Comparison of ENCODE assay signal across 12 cellular contexts in the genomic region with DNA sequence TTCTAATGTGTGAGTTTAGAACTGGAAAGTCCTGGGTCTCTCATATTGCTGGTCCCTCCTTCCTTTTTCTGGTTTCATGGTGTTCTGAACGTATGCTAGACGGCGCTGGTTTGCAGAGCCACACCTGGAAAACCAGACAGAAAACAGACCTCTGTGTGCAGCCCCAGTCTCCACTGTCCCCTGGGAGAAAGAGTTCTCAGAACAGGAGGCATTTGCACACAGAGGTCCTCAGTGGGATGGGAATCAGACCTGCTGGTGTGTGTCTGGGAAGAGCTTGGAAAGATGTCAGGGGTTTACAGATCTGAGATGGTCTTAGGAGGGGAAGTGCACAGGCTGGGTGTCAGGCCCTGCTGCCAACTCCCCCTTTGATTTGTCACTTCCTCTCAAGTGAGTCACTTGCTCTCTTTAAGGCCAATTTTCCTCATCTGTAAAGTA. TPM values are rescaled to one million over a fixed set of nuclear protein-coding genes. Genes with fewer than 3 reads are reported as not detected.
DNase-seq lines count a peak whose midpoint lies in the region; ATAC-seq, FAIRE-seq and TF ChIP-seq lines count a peak whose summit lies in the region.
"Had no signal": no experiment of that assay in that cellular context is flagged by ENCODE, and none has a peak within 500 bp of the region (broad histone marks: within the 10 kb centered on the region; RNA-seq: fewer than 3 reads in every experiment).

No MANE protein-coding gene starts in this region.

- TF ChIP-seq CTCF in heart left ventricle (IDR thresholded peaks at IDR 0.05) (no peak), OCI-LY1 (IDR thresholded peaks at IDR 0.05; ENCODE audit: low read length) (no peak; the same call in 1 of the 2 replicates), bronchial epithelial cell (IDR thresholded peaks at IDR 0.05; ENCODE audit: insufficient read depth, low read length, severe bottlenecking) (no peak), H9 (conservative IDR thresholded peaks at IDR 0.05) (no peak)

- intact Hi-C loops in heart left ventricle (cut with DNase I) = no loop called here
- intact Hi-C loops in Right ventricle myocardium inferior (cut with DNase I) = no loop called here

- H3K9me3 Mint-ChIP-seq in stimulated activated naive CD8-positive, alpha-beta T cell treated with anti-CD3 and anti-CD28 coated beads, Interleukin-15, amount 100 ng/mL, for 72 hours = peaks cover 18 to 27% of the 10 kb centered on the region in 2 donors
- H3K9me3 Mint-ChIP-seq in H9 = peaks cover 24 to 29% of the 10 kb centered on the region in 2 experiments

- no peak overlapping the region for H4K5ac ChIP-seq in H9 (ENCODE audit: insufficient read length, low read depth, low read length)

- no peak overlapping the region for H2AFZ ChIP-seq in OCI-LY1 (ENCODE audit: low read length)
- no peak overlapping the region for H2AFZ ChIP-seq in H9 (ENCODE audit: low read length)

- no peak overlapping the region for H3K18ac ChIP-seq in H9 (ENCODE audit: insufficient read length, low read depth, low read length)

- WGBS in heart left ventricle, 4 donors = 47 to 78% (median 68%) methylated on average over 3 of the region's 3 CpGs
- no CpG with 5 or more reads among the region's 3 CpGs for WGBS in H9 (ENCODE audit: extremely low coverage, insufficient read length, low lambda C conversion rate)

- H3K9me3 ChIP-seq in heart left ventricle (peaks cover 0 to 15% (median 8%) of the 10 kb centered on the region in 12 donors), OCI-LY1 (ENCODE audit: low read length) (peaks cover 14% of the 10 kb centered on the region), H9 (ENCODE audit: control insufficient read depth, low read depth, low read length) (peaks cover 4% of the 10 kb centered on the region)
- H3K9me3 ChIP-seq: thyroid gland had no signal

- no peak overlapping the region for H3K56ac ChIP-seq in H9 (ENCODE audit: insufficient read length, low read depth, low read length)

- peaks cover 12 to 24% (median 18%) of the 10 kb centered on the region in 3 experiments for H3K36me3 Mint-ChIP-seq in H9 (ENCODE audit: insufficient read depth in 1 of 3, low read depth in 3 of 3)

- H4K20me1 ChIP-seq in OCI-LY1 (ENCODE audit: insufficient read depth, low read length) = no peaks in the 10 kb centered on the region
- H4K20me1 ChIP-seq in H9 (ENCODE audit: control insufficient read depth, insufficient read depth, insufficient read length) = no peaks in the 10 kb centered on the region

- H3K9ac ChIP-seq in OCI-LY1 (ENCODE audit: low read length) = no peak overlapping the region
- H3K9ac ChIP-seq in H9 (ENCODE audit: extremely low read depth, insufficient read length, low read length) = no peak overlapping the region

- H3F3A ChIP-seq in OCI-LY1 (ENCODE audit: insufficient read depth, low read length) = peaks cover 16% of the 10 kb centered on the region; the same call in 1 of the 2 replicates

- no peaks in the 10 kb centered on the region for H3K79me1 ChIP-seq in H9 (ENCODE audit: insufficient read depth, low read depth, low read length, poor library complexity, severe bottlenecking)

- H2BK5ac ChIP-seq in H9 (ENCODE audit: insufficient read length, low read length) = no peak overlapping the region

- no peak overlapping the region for H3K4me3 ChIP-seq in heart left ventricle
- H3K4me3 ChIP-seq in OCI-LY1 (ENCODE audit: low read depth, low read length, poor library complexity, severe bottlenecking) = no peak overlapping the region
- no peak overlapping the region for H3K4me3 ChIP-seq in bronchial epithelial cell (ENCODE audit: low read depth, low read length)
- H3K4me3 ChIP-seq: heart right ventricle, thyroid gland had no signal

- ATAC-seq in heart left ventricle (peak in 3 of 4 donors; percentile 44 to 59 (median 46)), Right ventricle myocardium inferior (no peak)
- ATAC-seq in stimulated activated naive CD8-positive, alpha-beta T cell treated with anti-CD3 and anti-CD28 coated beads, Interleukin-15, amount 100 ng/mL, for 72 hours = peak; percentile 86
- ATAC-seq: HCT116 had no signal

- H3K4me1 ChIP-seq in heart left ventricle = peaks cover 0 to 18% (median 0%) of the 10 kb centered on the region in 12 donors
- H3K4me1 ChIP-seq in OCI-LY1 (ENCODE audit: insufficient read depth, low read length, severe bottlenecking) = peaks cover 43% of the 10 kb centered on the region
- H3K4me1 ChIP-seq in H9 (ENCODE audit: insufficient read depth, low read length) = no peaks in the 10 kb centered on the region
- H3K4me1 ChIP-seq: thyroid gland had no signal

- no peak overlapping the region for H2BK15ac ChIP-seq in H9 (ENCODE audit: low read depth, low read length)

- no peak overlapping the region for H2AK5ac ChIP-seq in H9 (ENCODE audit: insufficient read length, low read length)

- DNase-seq in heart left ventricle (no peak), Right ventricle myocardium inferior (ENCODE audit: missing footprints) (no peak), bronchial epithelial cell (ENCODE audit: low read depth) (peak; percentile 38), H9 (no peak), putamen (ENCODE audit: low spot score) (no peak)
- DNase-seq in stimulated activated naive CD8-positive, alpha-beta T cell treated with anti-CD3 and anti-CD28 coated beads, Interleukin-15, amount 100 ng/mL, for 72 hours = no peak
- DNase-seq in stimulated activated naive CD4-positive, alpha-beta T cell (lab: John Stamatoyannopoulos, UW) = no peak
- DNase-seq: heart right ventricle, thyroid gland had no signal

- H3K9me2 ChIP-seq in OCI-LY1 (ENCODE audit: low read depth, low read length) = no peaks in the 10 kb centered on the region

- H3K27me3 Mint-ChIP-seq in stimulated activated naive CD8-positive, alpha-beta T cell treated with anti-CD3 and anti-CD28 coated beads, Interleukin-15, amount 100 ng/mL, for 72 hours = no peaks in the 10 kb centered on the region
- peaks cover 5% of the 10 kb centered on the region for H3K27me3 Mint-ChIP-seq in H9 (ENCODE audit: low read depth)

- H3K27ac Mint-ChIP-seq in stimulated activated naive CD8-positive, alpha-beta T cell treated with anti-CD3 and anti-CD28 coated beads, Interleukin-15, amount 100 ng/mL, for 72 hours = peak overlapping the region; percentile 93 to 95
- no peak overlapping the region for H3K27ac Mint-ChIP-seq in H9

- no peak overlapping the region for H2BK120ac ChIP-seq in H9 (ENCODE audit: low read depth, low read length, poor library complexity, severe bottlenecking)

- no peak overlapping the region for H3K27ac ChIP-seq in heart left ventricle
- H3K27ac ChIP-seq in OCI-LY1 (ENCODE audit: low read depth, low read length, poor library complexity, severe bottlenecking) = peak overlapping the region; percentile 54
- H3K27ac ChIP-seq in H9 (ENCODE audit: insufficient read length, low read depth, low read length) = no peak overlapping the region
- H3K27ac ChIP-seq: heart right ventricle, thyroid gland had no signal

- no peak for TF ChIP-seq POLR2A in heart left ventricle (IDR thresholded peaks at IDR 0.05)

- no peak overlapping the region for H3K23ac ChIP-seq in H9 (ENCODE audit: insufficient read length, low read depth, low read length)

- no peak overlapping the region for H3K14ac ChIP-seq in H9 (ENCODE audit: insufficient read depth, low read length)

- H3K36me3 ChIP-seq in heart left ventricle (no peaks in the 10 kb centered on the region), OCI-LY1 (ENCODE audit: insufficient read depth, low read length) (no peaks in the 10 kb centered on the region), bronchial epithelial cell (ENCODE audit: control insufficient read depth, insufficient read depth, low read length) (no peaks in the 10 kb centered on the region)
- H3K36me3 ChIP-seq: heart right ventricle, thyroid gland had no signal

- H3K4me2 ChIP-seq in OCI-LY1 (ENCODE audit: low read length) (peak overlapping the region; percentile 5; the same call in 1 of the 2 replicates), H9 (ENCODE audit: insufficient read depth, insufficient read length, low read length) (no peak overlapping the region)

- no peak overlapping the region for H2BK20ac ChIP-seq in H9 (ENCODE audit: low read depth, low read length, poor library complexity, severe bottlenecking)

- peak overlapping the region; percentile 65 to 67 for H3K4me3 Mint-ChIP-seq in stimulated activated naive CD8-positive, alpha-beta T cell treated with anti-CD3 and anti-CD28 coated beads, Interleukin-15, amount 100 ng/mL, for 72 hours
- H3K4me3 Mint-ChIP-seq in H9 = no peak overlapping the region

- H3K27me3 ChIP-seq in heart left ventricle (no peaks in the 10 kb centered on the region), OCI-LY1 (ENCODE audit: insufficient read depth, low read length) (no peaks in the 10 kb centered on the region), bronchial epithelial cell (ENCODE audit: control insufficient read depth, insufficient read depth, low read length) (no peaks in the 10 kb centered on the region), H9 (ENCODE audit: insufficient read depth, low read length) (no peaks in the 10 kb centered on the region)
- H3K27me3 ChIP-seq: thyroid gland had no signal

- H2BK12ac ChIP-seq in H9 (ENCODE audit: insufficient read length, low read depth, low read length) = no peak overlapping the region

- no peak overlapping the region for H4K91ac ChIP-seq in H9 (ENCODE audit: insufficient read length, low read depth, low read length)

- H4K8ac ChIP-seq in H9 (replicated peaks; ENCODE audit: insufficient read length, low read depth, low read length) = no peak overlapping the region

- no peaks in the 10 kb centered on the region for H3K79me2 ChIP-seq in OCI-LY1 (ENCODE audit: insufficient read depth, low read length)
- H3K79me2 ChIP-seq in H9 (ENCODE audit: insufficient read depth, low read length) = no peaks in the 10 kb centered on the region

- H3K4me1 Mint-ChIP-seq in stimulated activated naive CD8-positive, alpha-beta T cell treated with anti-CD3 and anti-CD28 coated beads, Interleukin-15, amount 100 ng/mL, for 72 hours = peaks cover 39% of the 10 kb centered on the region
- H3K4me1 Mint-ChIP-seq in H9 = peaks cover 0 to 5% of the 10 kb centered on the region in 2 experiments; a peak in 2 of 4 replicates

- no peak overlapping the region for H3K4ac ChIP-seq in H9 (ENCODE audit: low read depth, low read length)

- no peak overlapping the region for H3T11ph ChIP-seq in H9 (ENCODE audit: low read length)

- FAIRE-seq in bronchial epithelial cell (lab: Jason Lieb, UNC) = no peak
- FAIRE-seq: TTC549 had no signal

- H3K23me2 ChIP-seq in H9 (ENCODE audit: insufficient read length, low read depth, low read length, poor library complexity, severe bottlenecking) = no peaks in the 10 kb centered on the region

RNA-seq across cellular contexts. Expression of gene MBP, which starts 14.9 kb away (rescaled TPM):
- total RNA-seq in heart left ventricle = 10 to 100 TPM; 15.8 to 93.0 (median 38.8) TPM
- 10 to 100 TPM in 1 of 2 donors, 1 to 10 TPM in 1; 7.7 to 11.3 TPM for polyA plus RNA-seq in heart left ventricle
- total RNA-seq in Right ventricle myocardium inferior = 34.9 TPM
- total RNA-seq in bronchial epithelial cell = 21.3 and 26.6 TPM in 2 replicates
- 5.2 and 8.6 TPM in 2 replicates for total RNA-seq in H9 (2021)

Comparison
In these comparisons a context has a peak if more than half of its experiments do, and no peak if none do; other contexts are left out.
1. H3K27ac Mint-ChIP-seq: peak in stimulated activated naive CD8-positive, alpha-beta T cell treated with anti-CD3 and anti-CD28 coated beads, Interleukin-15, amount 100 ng/mL, for 72 hours (2 of 2); none in H9 (0 of 3).
2. H3K4me3 Mint-ChIP-seq: peak in stimulated activated naive CD8-positive, alpha-beta T cell treated with anti-CD3 and anti-CD28 coated beads, Interleukin-15, amount 100 ng/mL, for 72 hours (2 of 2); none in H9 (0 of 2).